Comparison of ENCODE assay signal across 8 cellular contexts in genomic region chr9:133374612-133375115, GRCh38. TPM values are rescaled to one million over a fixed set of nuclear protein-coding genes. Genes with fewer than 3 reads are reported as not detected.
A peak's percentile ranks its signal among the peaks of the same experiment; 100 is the strongest.
DNase-seq lines count a peak whose midpoint lies in the region; ATAC-seq and TF ChIP-seq lines count a peak whose summit lies in the region.

No MANE protein-coding gene starts in this region.

- H3K4me3 ChIP-seq in SJSA1 (peak overlapping the region; percentile 99), trophoblast cell (ENCODE audit: low read depth, low read length) (peak overlapping the region; percentile 97)

- H2AFZ ChIP-seq in H9 (ENCODE audit: low read length) (no peak overlapping the region), trophoblast cell (ENCODE audit: insufficient read depth, low read length, poor library complexity) (no peak overlapping the region)

- H3K27me3 ChIP-seq in H9 (ENCODE audit: insufficient read depth, low read length) (no peaks in the 10 kb centered on the region), SJSA1 (replicated peaks) (no peaks in the 10 kb centered on the region), trophoblast cell (ENCODE audit: insufficient read depth, low read length) (no peaks in the 10 kb centered on the region)

- TF ChIP-seq CTCF in H9 (conservative IDR thresholded peaks at IDR 0.05) = no peak

- H3K23ac ChIP-seq in H9 (ENCODE audit: insufficient read length, low read depth, low read length) = no peak overlapping the region
- H3K23ac ChIP-seq in trophoblast cell (ENCODE audit: low read length) = no peak overlapping the region

- peaks cover 30% of the 10 kb centered on the region for H3K27me3 Mint-ChIP-seq in H9 (ENCODE audit: low read depth)

- WGBS in H9 (ENCODE audit: extremely low coverage, insufficient read length, low lambda C conversion rate) = no CpG with 5 or more reads among the region's 12 CpGs
- WGBS in trophoblast cell (ENCODE audit: extremely low coverage, insufficient coverage, insufficient read length) = no CpG with 5 or more reads among the region's 12 CpGs

- H3T11ph ChIP-seq in H9 (ENCODE audit: low read length) = no peak overlapping the region

- H4K5ac ChIP-seq in H9 (ENCODE audit: insufficient read length, low read depth, low read length) = no peak overlapping the region

- H3K4me1 Mint-ChIP-seq in H9 = peaks cover 11 to 13% of the 10 kb centered on the region in 2 experiments

- peak overlapping the region; percentile 82 to 97 (median 95); a peak in 5 of 7 replicates for H3K27ac Mint-ChIP-seq in H9

- H4K91ac ChIP-seq in H9 (ENCODE audit: insufficient read length, low read depth, low read length) (no peak overlapping the region), trophoblast cell (ENCODE audit: low read depth, low read length) (no peak overlapping the region)

- H3K4me3 Mint-ChIP-seq in H9 = peak overlapping the region; percentile 95 to 98

- peaks cover 19 to 42% (median 33%) of the 10 kb centered on the region in 3 experiments; a peak in 6 of 7 replicates for H3K36me3 Mint-ChIP-seq in H9 (ENCODE audit: insufficient read depth in 1 of 3, low read depth in 3 of 3)

- peaks cover 55% of the 10 kb centered on the region for H3K36me3 ChIP-seq in SJSA1
- H3K36me3 ChIP-seq in trophoblast cell (ENCODE audit: control insufficient read depth in 1 of 2, insufficient read depth in 2 of 2, low read length in 2 of 2) = peaks cover 32 to 35% of the 10 kb centered on the region in 2 experiments

- no peak overlapping the region for H3K14ac ChIP-seq in H9 (ENCODE audit: insufficient read depth, low read length)
- H3K14ac ChIP-seq in trophoblast cell (ENCODE audit: low read length) = no peak overlapping the region

- peaks cover 3 to 4% of the 10 kb centered on the region in 2 experiments; a peak in 3 of 5 replicates for H3K9me3 Mint-ChIP-seq in H9

- no peaks in the 10 kb centered on the region for H4K20me1 ChIP-seq in H9 (ENCODE audit: control insufficient read depth, insufficient read depth, insufficient read length)

- no peak overlapping the region for H4K12ac ChIP-seq in trophoblast cell (ENCODE audit: low read depth, low read length)

- no peak overlapping the region for H3K4ac ChIP-seq in H9 (ENCODE audit: low read depth, low read length)
- H3K4ac ChIP-seq in trophoblast cell (ENCODE audit: low read depth, low read length) = peak overlapping the region; percentile 100

- H3K79me1 ChIP-seq in H9 (ENCODE audit: insufficient read depth, low read depth, low read length, poor library complexity, severe bottlenecking) = peaks cover 16% of the 10 kb centered on the region
- H3K79me1 ChIP-seq in trophoblast cell (ENCODE audit: low read length) = peaks cover 17% of the 10 kb centered on the region

- H3K4me1 ChIP-seq in H9 (ENCODE audit: insufficient read depth, low read length) (no peaks in the 10 kb centered on the region), SJSA1 (replicated peaks) (peaks cover 8% of the 10 kb centered on the region), trophoblast cell (ENCODE audit: control insufficient read depth in 1 of 2, insufficient read depth in 2 of 2, low read length in 2 of 2) (peaks cover 4 to 5% of the 10 kb centered on the region in 2 experiments)

- H3K23me2 ChIP-seq in H9 (ENCODE audit: insufficient read length, low read depth, low read length, poor library complexity, severe bottlenecking) = peaks cover 6% of the 10 kb centered on the region

- no peak overlapping the region for H2BK20ac ChIP-seq in H9 (ENCODE audit: low read depth, low read length, poor library complexity, severe bottlenecking)

- H3K56ac ChIP-seq in H9 (ENCODE audit: insufficient read length, low read depth, low read length) = no peak overlapping the region

- H3K9ac ChIP-seq in H9 (ENCODE audit: extremely low read depth, insufficient read length, low read length) = peak overlapping the region; percentile 75
- H3K9ac ChIP-seq in trophoblast cell (ENCODE audit: low read length) = peak overlapping the region; percentile 99

- H2BK5ac ChIP-seq in H9 (ENCODE audit: insufficient read length, low read length) = no peak overlapping the region
- H2BK5ac ChIP-seq in trophoblast cell (ENCODE audit: low read depth, low read length, poor library complexity) = no peak overlapping the region

- H3K18ac ChIP-seq in H9 (ENCODE audit: insufficient read length, low read depth, low read length) (no peak overlapping the region), trophoblast cell (ENCODE audit: low read length) (no peak overlapping the region)

- H3K4me2 ChIP-seq in H9 (ENCODE audit: insufficient read depth, insufficient read length, low read length) (peak overlapping the region; percentile 98), trophoblast cell (ENCODE audit: low read length) (peak overlapping the region; percentile 74)

- H2BK120ac ChIP-seq in H9 (ENCODE audit: low read depth, low read length, poor library complexity, severe bottlenecking) (no peak overlapping the region), trophoblast cell (ENCODE audit: insufficient read depth, low read length, poor library complexity) (no peak overlapping the region)

- H2AK5ac ChIP-seq in H9 (ENCODE audit: insufficient read length, low read length) = no peak overlapping the region
- H2AK5ac ChIP-seq in trophoblast cell (ENCODE audit: low read length) = no peak overlapping the region

- no peak overlapping the region for H4K8ac ChIP-seq in H9 (replicated peaks; ENCODE audit: insufficient read length, low read depth, low read length)
- no peak overlapping the region for H4K8ac ChIP-seq in trophoblast cell (ENCODE audit: low read depth, low read length)

- H3K79me2 ChIP-seq in H9 (ENCODE audit: insufficient read depth, low read length) = peaks cover 42% of the 10 kb centered on the region; the same call in 1 of the 2 replicates
- H3K79me2 ChIP-seq in trophoblast cell (ENCODE audit: control insufficient read depth, insufficient read depth, low read length, poor library complexity) = peaks cover 31% of the 10 kb centered on the region

- no peak for DNase-seq in H9
- peak in 1 of 2 experiments; percentile 50 for DNase-seq in SJSA1 (ENCODE audit: low read depth in 1 of 2, low spot score in 2 of 2)
- peak; percentile 57 to 73 for DNase-seq in erythroblast (lab: John Stamatoyannopoulos, UW)
- DNase-seq in trophoblast cell = peak in 1 of 2 donors; percentile 60
- no peak for DNase-seq in KG1 (lab: John Stamatoyannopoulos, UW)
- DNase-seq in DMS153 treated with DMSO at 0.1 percent for 48 hours (lab: John Stamatoyannopoulos, UW; ENCODE audit: unreplicated experiment) = no peak

- ATAC-seq in HG03280 (IDR thresholded peaks at IDR 0.05; ENCODE audit: unreplicated experiment) (no peak), GM18870 (IDR thresholded peaks at IDR 0.05; ENCODE audit: unreplicated experiment) (no peak)

- H2BK12ac ChIP-seq in H9 (ENCODE audit: insufficient read length, low read depth, low read length) (no peak overlapping the region), trophoblast cell (ENCODE audit: low read length) (no peak overlapping the region)

- no peak overlapping the region for H3K27ac ChIP-seq in H9 (ENCODE audit: insufficient read length, low read depth, low read length)
- peak overlapping the region; percentile 94 for H3K27ac ChIP-seq in SJSA1
- no peak overlapping the region for H3K27ac ChIP-seq in trophoblast cell (ENCODE audit: low read depth, low read length)

- H3K9me3 ChIP-seq in H9 (ENCODE audit: control insufficient read depth, low read depth, low read length) = no peaks in the 10 kb centered on the region
- H3K9me3 ChIP-seq in SJSA1 (replicated peaks) = 0 out of 2 replicates have a peak, but pooled peaks cover 3% of the 10 kb centered on the region
- H3K9me3 ChIP-seq in trophoblast cell (ENCODE audit: insufficient read depth, low read depth, low read length) = peaks cover 3% of the 10 kb centered on the region

- TF ChIP-seq POLR2A in erythroblast (IDR thresholded peaks at IDR 0.05; ENCODE audit: low read length) = no peak

- no peak overlapping the region for H2BK15ac ChIP-seq in H9 (ENCODE audit: low read depth, low read length)

RNA-seq across cellular contexts. Expression of gene SURF4, which starts 1.2 kb away (rescaled TPM):
- total RNA-seq in H9 (2021) = 146 and 148 TPM in 2 replicates
- 281 and 393 TPM in 2 replicates for total RNA-seq in SJSA1 (2014; rRNA removed; shearing (Covaris generic))
- 307 and 319 TPM in 2 replicates for polyA plus RNA-seq in trophoblast cell (2013)

RNA-seq across cellular contexts. Expression of gene STKLD1, which starts 1.5 kb away (rescaled TPM):
- total RNA-seq in H9 (2021) = 0.57 TPM in 1 of 2 replicates, not detected in the other
- total RNA-seq in SJSA1 (2014; rRNA removed; shearing (Covaris generic)) = 0.63 TPM in 1 of 2 replicates, not detected in the other
- polyA plus RNA-seq in trophoblast cell (2013) = 0.18 and 0.79 TPM in 2 replicates

RNA-seq across cellular contexts. Expression of gene SURF2, which starts 18.3 kb away (rescaled TPM):
- total RNA-seq in H9 (2021) = 44.4 and 46.1 TPM in 2 replicates
- 16.5 and 19.6 TPM in 2 replicates for total RNA-seq in SJSA1 (2014; rRNA removed; shearing (Covaris generic))
- polyA plus RNA-seq in trophoblast cell (2013) = 26.2 and 28.9 TPM in 2 replicates

RNA-seq across cellular contexts. Expression of gene SURF1, which starts 18.4 kb away (rescaled TPM):
- 43.3 and 46.8 TPM in 2 replicates for total RNA-seq in H9 (2021)
- total RNA-seq in SJSA1 (2014; rRNA removed; shearing (Covaris generic)) = 44.5 and 45.0 TPM in 2 replicates
- 21.3 and 22.9 TPM in 2 replicates for polyA plus RNA-seq in trophoblast cell (2013)

RNA-seq across cellular contexts. Expression of gene RPL7A, which starts 26.6 kb away (rescaled TPM):
- total RNA-seq in H9 (2021) = 2,874 and 2,895 TPM in 2 replicates
- total RNA-seq in SJSA1 (2014; rRNA removed; shearing (Covaris generic)) = 1,201 and 1,667 TPM in 2 replicates
- polyA plus RNA-seq in trophoblast cell (2013) = 1,644 and 1,714 TPM in 2 replicates

Comparison
In these comparisons a context has a peak if more than half of its experiments do, and no peak if none do; other contexts are left out.
1. DNase-seq: peak in erythroblast (2 of 2); none in H9 (single experiment), KG1 (single experiment) and DMS153 treated with DMSO at 0.1 percent for 48 hours (single experiment).